Comparison of ENCODE assay signal across 1 cellular context in the genomic region with DNA sequence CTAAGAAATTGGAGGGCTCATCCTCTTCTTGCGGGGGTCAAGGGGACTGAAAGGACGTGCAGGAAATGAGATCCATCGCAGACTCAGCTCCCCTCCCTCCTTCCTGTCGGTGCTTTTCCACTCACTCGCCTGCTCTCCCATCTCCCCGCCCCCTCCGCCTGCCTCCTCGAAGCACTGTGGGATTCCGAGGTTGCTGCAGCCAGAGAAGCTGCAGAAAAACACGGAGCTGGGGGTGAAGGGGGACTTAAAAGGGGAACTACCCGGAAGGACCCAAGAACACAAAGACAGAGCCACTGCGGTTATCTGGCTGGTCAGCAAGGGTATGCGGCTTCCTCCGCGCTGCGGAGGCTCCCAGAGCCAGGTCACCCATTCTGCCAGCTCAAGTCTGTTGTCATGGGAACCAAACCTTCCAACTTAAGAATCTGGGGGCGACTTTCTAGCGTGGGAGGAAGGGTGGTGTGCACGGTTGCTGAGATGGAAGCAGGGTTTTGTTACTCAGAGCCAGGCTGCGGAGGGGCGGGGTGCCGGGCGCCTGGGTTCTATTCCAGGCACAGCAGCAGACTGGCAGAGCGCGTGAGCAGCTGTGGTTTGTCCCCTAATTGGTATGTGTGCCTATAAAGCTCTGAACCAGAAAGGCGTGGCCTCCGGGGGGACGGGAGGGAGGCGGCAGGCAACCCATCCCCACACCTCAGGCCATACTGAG.
TF ChIP-seq lines count a peak whose summit lies in the region.

No MANE protein-coding gene starts in this region.

TF ChIP-seq in K562, 482 proteins besides CTCF, POLR2A, EP300 and RAD21:
- TF ChIP-seq RFX1 (IDR thresholded peaks at IDR 0.05), result peak; percentile 76
- peak; percentile 50 for TF ChIP-seq POLR2G (IDR thresholded peaks at IDR 0.05; ENCODE audit: low read depth, low read length)
- TF ChIP-seq, protein P1, sequence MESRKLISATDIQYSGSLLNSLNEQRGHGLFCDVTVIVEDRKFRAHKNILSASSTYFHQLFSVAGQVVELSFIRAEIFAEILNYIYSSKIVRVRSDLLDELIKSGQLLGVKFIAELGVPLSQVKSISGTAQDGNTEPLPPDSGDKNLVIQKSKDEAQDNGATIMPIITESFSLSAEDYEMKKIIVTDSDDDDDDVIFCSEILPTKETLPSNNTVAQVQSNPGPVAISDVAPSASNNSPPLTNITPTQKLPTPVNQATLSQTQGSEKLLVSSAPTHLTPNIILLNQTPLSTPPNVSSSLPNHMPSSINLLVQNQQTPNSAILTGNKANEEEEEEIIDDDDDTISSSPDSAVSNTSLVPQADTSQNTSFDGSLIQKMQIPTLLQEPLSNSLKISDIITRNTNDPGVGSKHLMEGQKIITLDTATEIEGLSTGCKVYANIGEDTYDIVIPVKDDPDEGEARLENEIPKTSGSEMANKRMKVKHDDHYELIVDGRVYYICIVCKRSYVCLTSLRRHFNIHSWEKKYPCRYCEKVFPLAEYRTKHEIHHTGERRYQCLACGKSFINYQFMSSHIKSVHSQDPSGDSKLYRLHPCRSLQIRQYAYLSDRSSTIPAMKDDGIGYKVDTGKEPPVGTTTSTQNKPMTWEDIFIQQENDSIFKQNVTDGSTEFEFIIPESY (CRISPR knock-in tag; IDR thresholded peaks at IDR 0.05), result 0 out of 2 replicates have a peak, but pooled peaks have one; percentile 8
- no peak for TF ChIP-seq WHSC1 (IDR thresholded peaks at IDR 0.05; ENCODE audit: low read length)
- TF ChIP-seq RBM22 (IDR thresholded peaks at IDR 0.05; ENCODE audit: low read depth, low read length, poor library complexity, severe bottlenecking), result peak; percentile 48
- TF ChIP-seq MCM5 (IDR thresholded peaks at IDR 0.05; ENCODE audit: low read depth), result no peak
- no peak for TF ChIP-seq RAD51 (IDR thresholded peaks at IDR 0.05; ENCODE audit: borderline replicate concordance, low read depth)
- TF ChIP-seq EGR1 (conservative IDR thresholded peaks at IDR 0.05), result 0 out of 2 replicates have a peak, but pooled peaks have one; percentile 23
